Comparison of ENCODE assay signal across 8 cellular contexts in the genomic region with DNA sequence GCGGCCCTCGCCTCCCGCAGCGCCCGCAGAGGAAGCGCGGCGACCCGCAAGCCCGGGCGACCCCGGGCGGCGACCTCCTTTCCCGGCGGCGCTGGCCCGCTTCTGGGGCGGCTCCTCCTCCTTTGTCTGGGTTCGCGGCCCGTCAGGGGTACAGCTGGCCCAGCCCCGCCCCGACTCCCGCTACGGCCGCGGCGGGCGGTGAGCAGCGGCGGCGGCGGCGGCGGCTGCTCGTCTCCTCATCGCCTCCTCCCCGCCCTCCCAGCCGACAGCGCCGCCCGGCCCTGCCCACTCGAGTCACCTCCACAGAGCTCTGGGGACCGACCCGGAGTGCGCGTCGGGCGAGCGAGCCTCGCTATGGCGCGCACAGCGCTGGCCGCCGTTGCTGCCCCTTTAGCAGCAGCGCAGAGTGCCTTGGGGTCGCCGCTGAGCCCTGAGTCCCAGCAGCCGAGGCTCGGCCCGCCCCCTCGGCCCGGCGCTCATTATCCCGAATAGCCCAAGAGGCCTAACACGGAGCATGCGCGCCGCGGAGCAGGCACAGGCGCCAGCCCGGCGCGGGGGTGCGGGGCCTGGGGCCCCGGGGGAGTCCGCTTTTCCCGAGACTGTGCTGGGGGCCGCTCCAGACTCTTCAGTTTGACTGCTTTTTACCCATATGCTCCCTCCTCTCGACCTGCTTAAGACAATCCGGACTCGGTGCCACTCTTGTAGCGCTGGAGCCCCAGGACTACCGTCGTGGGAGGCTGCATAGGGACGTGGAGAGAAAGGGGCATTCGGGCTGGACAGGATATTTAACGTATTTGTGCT. TPM values are rescaled to one million over a fixed set of nuclear protein-coding genes. Genes with fewer than 3 reads are reported as not detected.
A peak's percentile ranks its signal among the peaks of the same experiment; 100 is the strongest.
DNase-seq lines count a peak whose midpoint lies in the region; ATAC-seq, FAIRE-seq and TF ChIP-seq lines count a peak whose summit lies in the region.

Gene SOS2, minus strand, starts transcription at position 104 of the 801 bp plus-strand sequence. CDS start 295 bp downstream, outside the sequence.

- H4K8ac ChIP-seq in H1 (ENCODE audit: extremely low read depth, insufficient read depth, low read length): peak within 1 kb of the TSS; percentile 89

- peak within 1 kb of the TSS; percentile 58 to 89 (median 69) for H3K9ac ChIP-seq in H1 (replicated peaks in 1 of 4; ENCODE audit: extremely low read depth in 1 of 4, low read depth in 3 of 4, low read length in 3 of 4)

- no peak for TF ChIP-seq EP300 in H1 (IDR thresholded peaks at IDR 0.05; ENCODE audit: borderline replicate concordance in 1 of 2, low read depth in 2 of 2, low read length in 2 of 2)

- no peak for FAIRE-seq in H1 (lab: Jason Lieb, UNC)

- peaks cover 3% of the 10 kb centered on the region; the same call in 1 of the 2 replicates for H3K23me2 ChIP-seq in H1 (ENCODE audit: low read depth, low read length)

- H3K9me3 ChIP-seq in H1 (ENCODE audit: insufficient read depth in 2 of 2, low read depth in 1 of 2, low read length in 1 of 2): no peaks in the 10 kb centered on the region

- H2BK20ac ChIP-seq in H1 (ENCODE audit: low read length): no peak within 1 kb of the TSS

- H3K56ac ChIP-seq in H1 (replicated peaks; ENCODE audit: insufficient read length, low read depth, low read length): peak within 1 kb of the TSS; percentile 90

- H3K4me3 ChIP-seq in H1 (ENCODE audit: extremely low read depth in 1 of 4, insufficient read depth in 2 of 4, low read depth in 3 of 4, low read length in 4 of 4): peak within 1 kb of the TSS; percentile 63 to 96 (median 82)

- peak within 1 kb of the TSS; percentile 52; the same call in 1 of the 2 replicates for H3K18ac ChIP-seq in H1 (ENCODE audit: extremely low read depth, low read length)

- H3K4me2 ChIP-seq in H1 (ENCODE audit: insufficient read depth in 1 of 2, low read depth in 2 of 2, low read length in 2 of 2): peak within 1 kb of the TSS; percentile 85 to 93

- no peak for TF ChIP-seq CTCF in H1 (IDR thresholded peaks at IDR 0.05; ENCODE audit: control extremely low read depth in 1 of 3, insufficient read depth in 1 of 3, low read depth in 1 of 3, low read length in 3 of 3)

- H3K4me1 ChIP-seq in H1 (replicated peaks in 1 of 4; ENCODE audit: control insufficient read depth in 3 of 4, insufficient read depth in 4 of 4, low read length in 3 of 4): no peaks in the 10 kb centered on the region; a peak in 1 of 7 replicates

- no peaks in the 10 kb centered on the region for H3K36me3 ChIP-seq in H1 (ENCODE audit: control insufficient read depth in 2 of 4, insufficient read depth in 4 of 4, low read length in 3 of 4)

- no peak within 1 kb of the TSS for H3K14ac ChIP-seq in H1 (ENCODE audit: insufficient read length)

- no peak within 1 kb of the TSS for H3K4ac ChIP-seq in H1 (replicated peaks; ENCODE audit: insufficient read length, low read depth, low read length)

- peak within 1 kb of the TSS; percentile 11; the same call in 1 of the 2 replicates for H3K27ac ChIP-seq in H1 (ENCODE audit: low read depth, low read length)

- peak within 1 kb of the TSS; percentile 97 for H4K5ac ChIP-seq in H1 (ENCODE audit: insufficient read length, low read depth, low read length)

- 2% methylated on average over 44 of the region's 90 CpGs; no CpG with 5 or more reads in 1 of the 2 experiments for WGBS in H1 (ENCODE audit: extremely low coverage in 1 of 2, insufficient coverage in 1 of 2, insufficient read length in 1 of 2, insufficient replicate concordance in 2 of 2, low coverage in 1 of 2, low lambda C conversion rate in 2 of 2, missing lambda C conversion rate in 1 of 2), 2 experiments

- H3K23ac ChIP-seq in H1 (ENCODE audit: insufficient read length): no peak within 1 kb of the TSS

- H3K79me1 ChIP-seq in H1 (ENCODE audit: low read depth, low read length): no peaks in the 10 kb centered on the region

- ATAC-seq in GM19467 (IDR thresholded peaks at IDR 0.05; ENCODE audit: unreplicated experiment): peak; percentile 81

- TF ChIP-seq POLR2A in H1 (IDR thresholded peaks at IDR 0.05; ENCODE audit: control extremely low read depth in 1 of 2, low read depth in 2 of 2, low read length in 2 of 2): peak; percentile 72 to 88

- H2AK5ac ChIP-seq in H1 (ENCODE audit: low read depth, low read length): no peak within 1 kb of the TSS

- H2BK5ac ChIP-seq in H1 (ENCODE audit: low read depth, low read length): no peak within 1 kb of the TSS

- H2AFZ ChIP-seq in H1 (ENCODE audit: low read length): peak within 1 kb of the TSS; percentile 87

- H3K27me3 ChIP-seq in H1 (replicated peaks in 1 of 4; ENCODE audit: control insufficient read depth in 3 of 4, extremely low read depth in 1 of 4, insufficient read depth in 3 of 4, low read length in 3 of 4): peaks cover 0 to 5% (median 0%) of the 10 kb centered on the region in 4 experiments; a peak in 2 of 7 replicates

- H2BK15ac ChIP-seq in H1 (ENCODE audit: low read length): no peak within 1 kb of the TSS

- H4K20me1 ChIP-seq in H1 (replicated peaks in 1 of 2; ENCODE audit: control insufficient read depth in 1 of 2, insufficient read depth in 2 of 2, low read length in 2 of 2): no peaks in the 10 kb centered on the region

- H4K91ac ChIP-seq in H1 (replicated peaks; ENCODE audit: insufficient read length, low read length): peak within 1 kb of the TSS; percentile 91

- POLR2A ChIA-PET in H1 (lab: Charles Lee; ENCODE audit: partially characterized antibody): interaction anchor here (0.6 to 1.5 kb wide), 10 partner anchors 10 to 379 kb away, joined by 3 to 6 read pairs (median 4); partner anchors contain the start of genes NEMF and VCPKMT

- no peak within 1 kb of the TSS for H2BK12ac ChIP-seq in H1 (ENCODE audit: low read depth, low read length)

- H2BK120ac ChIP-seq in H1 (replicated peaks; ENCODE audit: low read depth, low read length): no peak within 1 kb of the TSS

- H3K79me2 ChIP-seq in H1 (ENCODE audit: control insufficient read depth in 1 of 2, insufficient read depth in 2 of 2, low read length in 2 of 2): peaks cover 0 to 22% of the 10 kb centered on the region in 2 experiments; a peak in 3 of 4 replicates

- TF ChIP-seq RAD21 in H1 (IDR thresholded peaks at IDR 0.05 in 1 of 2, conservative IDR thresholded peaks at IDR 0.05 in 1 of 2; ENCODE audit: low read depth in 2 of 2, low read length in 2 of 2): no peak

- CTCF ChIA-PET in H1 (lab: Charles Lee; ENCODE audit: partially characterized antibody): interaction anchor here (0.6 kb wide), 2 partner anchors 11 to 50 kb away, joined by 3 read pairs; no protein-coding TSS in a partner anchor

- DNase-seq in COLO668 (lab: John Stamatoyannopoulos, UW; ENCODE audit: unreplicated experiment): peak; percentile 92
- DNase-seq in HPDE6-E6E7 (ENCODE audit: extremely low spot score): peak; percentile 74
- DNase-seq in NOMO-1 (lab: John Stamatoyannopoulos, UW; ENCODE audit: unreplicated experiment in 2 of 2): peak; percentile 86 to 90
- DNase-seq in activated CD8-positive, alpha-beta memory T cell treated with anti-CD3 and anti-CD28 coated beads for 48 hours (ENCODE audit: low read depth in 2 of 3, low spot score in 2 of 3): peak; percentile 53 to 74 (median 67)
- DNase-seq in H1 (ENCODE audit: low read depth in 1 of 2, low spot score in 2 of 2): peak; percentile 47 to 93
- DNase-seq in mesenteric fat pad (ENCODE audit: low spot score): peak; percentile 94
- DNase-seq in stimulated activated CD8-positive, alpha-beta memory T cell treated with anti-CD3 and anti-CD28 coated beads, Interleukin-15, amount 100 ng/mL, for 24 hours (ENCODE audit: low read depth): peak; percentile 53

TF ChIP-seq in H1, 55 proteins besides CTCF, POLR2A, EP300 and RAD21 (continues in another document):
- peak in 1 of 2 experiments; percentile 55; a peak in 1 of 4 replicates for TF ChIP-seq HDAC2 (IDR thresholded peaks at IDR 0.05; ENCODE audit: borderline replicate concordance in 1 of 2, low read depth in 2 of 2, low read length in 2 of 2)
- TF ChIP-seq SIN3A (conservative IDR thresholded peaks at IDR 0.05 in 1 of 2, IDR thresholded peaks at IDR 0.05 in 1 of 2; ENCODE audit: low read depth in 1 of 2, low read length in 2 of 2): peak; percentile 15 to 62; a peak in 1 of 4 replicates
- TF ChIP-seq SIX5 (IDR thresholded peaks at IDR 0.05; ENCODE audit: low read depth, low read length): no peak
- no peak for TF ChIP-seq FOSL1 (IDR thresholded peaks at IDR 0.05; ENCODE audit: insufficient read depth, low read depth, low read length)
- TF ChIP-seq POLR2AphosphoS5 (IDR thresholded peaks at IDR 0.05; ENCODE audit: low read depth, low read length): peak; percentile 64; the same call in 1 of the 2 replicates
- TF ChIP-seq EGR1 (IDR thresholded peaks at IDR 0.05; ENCODE audit: borderline replicate concordance, low read depth, low read length): peak; percentile 42; the same call in 1 of the 2 replicates
- TF ChIP-seq CBX8 (IDR thresholded peaks at IDR 0.05; ENCODE audit: borderline replicate concordance, low read depth, low read length): no peak
- no peak for TF ChIP-seq SIRT6 (IDR thresholded peaks at IDR 0.05; ENCODE audit: low read length)
- peak; percentile 59 for TF ChIP-seq KDM4A (IDR thresholded peaks at IDR 0.05; ENCODE audit: low read depth, low read length, severe bottlenecking)
- peak; percentile 81 for TF ChIP-seq TBP (IDR thresholded peaks at IDR 0.05; ENCODE audit: low read depth, low read length)
- TF ChIP-seq, protein P1, sequence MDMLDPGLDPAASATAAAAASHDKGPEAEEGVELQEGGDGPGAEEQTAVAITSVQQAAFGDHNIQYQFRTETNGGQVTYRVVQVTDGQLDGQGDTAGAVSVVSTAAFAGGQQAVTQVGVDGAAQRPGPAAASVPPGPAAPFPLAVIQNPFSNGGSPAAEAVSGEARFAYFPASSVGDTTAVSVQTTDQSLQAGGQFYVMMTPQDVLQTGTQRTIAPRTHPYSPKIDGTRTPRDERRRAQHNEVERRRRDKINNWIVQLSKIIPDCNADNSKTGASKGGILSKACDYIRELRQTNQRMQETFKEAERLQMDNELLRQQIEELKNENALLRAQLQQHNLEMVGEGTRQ (IDR thresholded peaks at IDR 0.05; ENCODE audit: low read length): no peak
- TF ChIP-seq PHF8 (conservative IDR thresholded peaks at IDR 0.05; ENCODE audit: low read depth, low read length): peak; percentile 94
- peak; percentile 50; the same call in 1 of the 2 replicates for TF ChIP-seq RBBP5 (IDR thresholded peaks at IDR 0.05; ENCODE audit: borderline replicate concordance, low read depth, low read length)
- TF ChIP-seq SP1 (IDR thresholded peaks at IDR 0.05; ENCODE audit: low read depth, low read length): no peak

RNA-seq across cellular contexts. Expression of gene SOS2, which starts in this region (rescaled TPM):
- 10.3 and 12.7 TPM in 2 replicates for total RNA-seq in H1 (2021; fragmentation: NEBNext Ultra II Directional; extraction: Animal tissue kit (Norgen Biotek cat#: 25700))
- polyA plus RNA-seq in H1 (2011; rRNA removed): 1.6 and 2.8 TPM in 2 replicates
- 2.9 TPM for polyA plus RNA-seq in H1 (2011; cell fraction: cytosol; rRNA removed)
- polyA plus RNA-seq in H1 (2011; cell fraction: nucleus; rRNA removed): 3.5 TPM
- polyA plus RNA-seq in H1 (2012, experiment 1 of 2): 2.7 to 5.5 TPM (median 3.1 TPM) in 4 replicates
- 0.39 TPM for polyA plus RNA-seq in H1 (2012, experiment 2 of 2)
- 5.5 TPM for polyA plus RNA-seq in H1 (2013, experiment 1 of 2)
- 5.2 TPM for polyA plus RNA-seq in H1 (2013, experiment 2 of 2)
- polyA minus RNA-seq in H1 (2011; rRNA and poly(A)+ RNA removed): 6.8 and 8.0 TPM in 2 replicates
- 4.3 TPM for polyA minus RNA-seq in H1 (2011; cell fraction: cytosol; rRNA and poly(A)+ RNA removed)
- polyA minus RNA-seq in H1 (2011; cell fraction: nucleus; rRNA and poly(A)+ RNA removed): 17.7 TPM
- total RNA-seq in mesenteric fat pad: 33.0 TPM

Comparison
In these comparisons a context has a peak if more than half of its experiments do, and no peak if none do; other contexts are left out.
1. Peak in every context shown above with its lines: DNase-seq, ATAC-seq, H3K4me3 ChIP-seq and H3K27ac ChIP-seq.